ENCODE assay signal across 21 cellular contexts in the genomic region with DNA sequence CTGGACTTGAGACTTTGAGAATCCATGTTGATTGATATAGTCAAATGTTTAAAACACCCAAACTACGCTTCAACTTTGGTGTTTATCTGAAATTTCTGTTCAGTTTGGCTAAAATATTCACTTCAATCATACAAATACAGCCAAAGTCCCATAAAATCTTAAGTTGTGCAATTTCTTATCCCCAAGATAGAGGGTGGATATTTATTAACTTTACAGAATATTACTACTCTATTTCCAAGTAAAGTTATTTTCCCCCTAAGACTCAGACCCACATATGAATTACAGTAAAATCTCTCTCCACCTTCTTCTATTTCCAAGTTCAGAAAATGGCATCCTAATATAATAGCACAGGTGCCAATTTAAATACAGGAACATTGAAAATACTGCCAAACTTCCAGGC.
"Had no signal": no experiment of that assay in that cellular context is flagged by ENCODE, and none has a peak within 500 bp of the region (broad histone marks: within the 10 kb centered on the region; RNA-seq: fewer than 3 reads in every experiment).

No MANE protein-coding gene starts in this region.

- H3K36me3 ChIP-seq: esophagus squamous epithelium, gastroesophageal sphincter, prostate gland, right lobe of liver, spleen, stomach, thyroid gland, upper lobe of left lung, uterus had no signal

- H3K9ac ChIP-seq: parathyroid adenoma had no signal

- H3K9me3 Mint-ChIP-seq: dendritic cell treated with granulocyte-macrophage colony-stimulating factor and Interleukin-4, amounts not matched to agents 40 ng/mL and 50 ng/mL, for 4 days; nephron progenitor cell had no signal

- H3K4me3 Mint-ChIP-seq: dendritic cell treated with granulocyte-macrophage colony-stimulating factor and Interleukin-4, amounts not matched to agents 40 ng/mL and 50 ng/mL, for 4 days; nephron progenitor cell had no signal

- H3K27ac ChIP-seq: esophagus squamous epithelium, gastroesophageal sphincter, parathyroid adenoma, prostate gland, right lobe of liver, stomach, thyroid gland, upper lobe of left lung had no signal

- DNase-seq: esophagus squamous epithelium; foreskin fibroblast; glutamatergic neuron; islet precursor cell; mesendoderm; naive B cell; nephron progenitor cell; right lobe of liver; spleen; stimulated activated CD4-positive, alpha-beta T cell treated with anti-CD3 and anti-CD28 coated beads, Interleukin-15, amount 100 ng/mL, for 24 hours; stimulated activated CD4-positive, alpha-beta T cell treated with anti-CD3 and anti-CD28 coated beads, Interleukin-1b, Interleukin-23, amount 100 ng/mL, for 48 hours; stimulated activated CD4-positive, alpha-beta T cell treated with anti-CD3 and anti-CD28 coated beads, Interleukin-4, amount 100 ng/mL, for 4 hours; stimulated activated naive CD4-positive, alpha-beta T cell; stomach; thyroid gland; upper lobe of left lung; uterus had no signal

- H3K9me3 ChIP-seq: esophagus squamous epithelium, gastroesophageal sphincter, prostate gland, right lobe of liver, spleen, stomach, thyroid gland, upper lobe of left lung, uterus had no signal

- H3K27me3 Mint-ChIP-seq: dendritic cell treated with granulocyte-macrophage colony-stimulating factor and Interleukin-4, amounts not matched to agents 40 ng/mL and 50 ng/mL, for 4 days; naive B cell had no signal

- ATAC-seq: gastroesophageal sphincter, right lobe of liver had no signal

- H3K4me3 ChIP-seq: esophagus squamous epithelium, gastroesophageal sphincter, prostate gland, right lobe of liver, spleen, stomach, thyroid gland, upper lobe of left lung, uterus had no signal

- H3K4me1 ChIP-seq: parathyroid adenoma, prostate gland, right lobe of liver, thyroid gland, uterus had no signal

- H3K27ac Mint-ChIP-seq: dendritic cell treated with granulocyte-macrophage colony-stimulating factor and Interleukin-4, amounts not matched to agents 40 ng/mL and 50 ng/mL, for 4 days; nephron progenitor cell had no signal

- H3K27me3 ChIP-seq: esophagus squamous epithelium, gastroesophageal sphincter, right lobe of liver, spleen, stomach, thyroid gland, upper lobe of left lung, uterus had no signal
